In the genomic region with DNA sequence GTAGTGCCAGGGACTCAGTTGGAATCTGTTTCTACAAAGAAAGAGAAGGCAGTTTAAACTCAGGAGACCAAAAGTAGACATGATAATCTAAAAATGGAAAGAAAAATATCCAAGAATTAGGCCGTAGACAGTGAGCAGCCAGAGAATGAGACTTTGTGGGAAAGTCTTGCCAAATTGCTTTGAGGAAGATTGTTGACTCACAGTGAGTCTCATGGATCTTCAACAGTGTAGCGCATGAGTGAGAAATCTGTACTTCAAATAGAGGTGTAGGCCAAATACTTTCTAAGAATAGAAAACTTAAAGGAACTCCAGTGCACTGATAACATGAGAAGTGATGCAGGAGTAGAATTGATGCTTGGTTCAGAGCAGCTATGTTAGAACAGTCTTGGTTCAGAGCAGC, we compare ENCODE assay signal across 17 cellular contexts.
DNase-seq lines count a peak whose midpoint lies in the region; ATAC-seq lines count a peak whose summit lies in the region.
"Had no signal": no experiment of that assay in that cellular context is flagged by ENCODE, and none has a peak within 500 bp of the region (broad histone marks: within the 10 kb centered on the region; RNA-seq: fewer than 3 reads in every experiment).

No MANE protein-coding gene starts in this region.

- no peak overlapping the region for H3K4me3 ChIP-seq in ACC112 (ENCODE audit: low read depth, low read length)
- H3K4me3 ChIP-seq: A549, heart left ventricle, ovary, SK-N-MC had no signal

- H3K79me2 ChIP-seq in ACC112 (ENCODE audit: control insufficient read depth, insufficient read depth, low read length, unreplicated experiment): no peaks in the 10 kb centered on the region

- H3K36me3 ChIP-seq in ACC112 (ENCODE audit: insufficient read depth, low read length): no peaks in the 10 kb centered on the region
- H3K36me3 ChIP-seq: heart left ventricle, ovary had no signal

- no peak overlapping the region for H3K27ac ChIP-seq in ACC112 (ENCODE audit: low read depth, low read length)
- H3K27ac ChIP-seq: A549, heart left ventricle, ovary, SK-N-MC had no signal

- no peaks in the 10 kb centered on the region for H3K27me3 Mint-ChIP-seq in stimulated activated memory B cell treated with anti-CD40 and anti-IgM and Interleukin-4, amounts not matched to agents 10 μg/mL and 1 μg/mL and 100 μg/mL, for 72 hours
- H3K27me3 Mint-ChIP-seq: activated naive CD8-positive, alpha-beta T cell; type B pancreatic cell had no signal

- peak overlapping the region; percentile 8 for H2AFZ ChIP-seq in ACC112 (ENCODE audit: low read length, unreplicated experiment)

- peak; percentile 78 for DNase-seq in HCEC 1CT
- peak; percentile 30 for DNase-seq in amniotic stem cell (lab: John Stamatoyannopoulos, UW)
- peak; percentile 28 for DNase-seq in glomerular visceral epithelial cell (ENCODE audit: extremely low spot score)
- no peak for DNase-seq in activated CD4-positive, alpha-beta T cell treated with anti-CD3 and anti-CD28 coated beads for 48 hours
- no peak for DNase-seq in NCI-H1417 treated with DMSO at 0.1 percent for 48 hours (lab: John Stamatoyannopoulos, UW)
- no peak for DNase-seq in effector CD4-positive, alpha-beta T cell
- DNase-seq: activated T-cell treated with anti-CD3 and anti-CD28 coated beads, Interleukin-2, amount 50 U/mL, for 4 hours; heart left ventricle; NCI-H510A; ovary; small intestine had no signal

- no peaks in the 10 kb centered on the region for H3K4me1 Mint-ChIP-seq in stimulated activated memory B cell treated with anti-CD40 and anti-IgM and Interleukin-4, amounts not matched to agents 10 μg/mL and 1 μg/mL and 100 μg/mL, for 72 hours

- no peaks in the 10 kb centered on the region for H3K27me3 ChIP-seq in ACC112 (ENCODE audit: insufficient read depth, low read length)
- H3K27me3 ChIP-seq: heart left ventricle, ovary had no signal

- no peak overlapping the region for H3K4me3 Mint-ChIP-seq in stimulated activated memory B cell treated with anti-CD40 and anti-IgM and Interleukin-4, amounts not matched to agents 10 μg/mL and 1 μg/mL and 100 μg/mL, for 72 hours
- H3K4me3 Mint-ChIP-seq: activated naive CD8-positive, alpha-beta T cell; activated T-cell treated with anti-CD3 and anti-CD28 coated beads, Interleukin-2, amount 50 U/mL, for 4 hours; type B pancreatic cell had no signal

- no peaks in the 10 kb centered on the region for H3K36me3 Mint-ChIP-seq in stimulated activated memory B cell treated with anti-CD40 and anti-IgM and Interleukin-4, amounts not matched to agents 10 μg/mL and 1 μg/mL and 100 μg/mL, for 72 hours
- H3K36me3 Mint-ChIP-seq: activated naive CD8-positive, alpha-beta T cell; type B pancreatic cell had no signal

- H3K27ac Mint-ChIP-seq in stimulated activated memory B cell treated with anti-CD40 and anti-IgM and Interleukin-4, amounts not matched to agents 10 μg/mL and 1 μg/mL and 100 μg/mL, for 72 hours: no peak overlapping the region
- H3K27ac Mint-ChIP-seq: activated naive CD8-positive, alpha-beta T cell; type B pancreatic cell had no signal

- H3K4me1 ChIP-seq in ACC112 (ENCODE audit: control insufficient read depth, insufficient read depth, low read length, unreplicated experiment): peaks cover 14% of the 10 kb centered on the region
- H3K4me1 ChIP-seq: A549, heart left ventricle had no signal

- H3K9me3 Mint-ChIP-seq in stimulated activated memory B cell treated with anti-CD40 and anti-IgM and Interleukin-4, amounts not matched to agents 10 μg/mL and 1 μg/mL and 100 μg/mL, for 72 hours: peaks cover 2% of the 10 kb centered on the region
- H3K9me3 Mint-ChIP-seq: type B pancreatic cell had no signal

- no peak for ATAC-seq in stimulated activated memory B cell treated with anti-CD40 and anti-IgM and Interleukin-4, amounts not matched to agents 10 μg/mL and 1 μg/mL and 100 μg/mL, for 72 hours
- ATAC-seq: A549; activated T-cell treated with anti-CD3 and anti-CD28 coated beads, Interleukin-2, amount 50 U/mL, for 4 hours; heart left ventricle had no signal

Comparison
In these comparisons a context has a peak if more than half of its experiments do, and no peak if none do; other contexts are left out.
1. DNase-seq: peak in HCEC 1CT (single experiment), amniotic stem cell (single experiment) and glomerular visceral epithelial cell (single experiment); none in activated CD4-positive, alpha-beta T cell treated with anti-CD3 and anti-CD28 coated beads for 48 hours (single experiment), NCI-H1417 treated with DMSO at 0.1 percent for 48 hours (single experiment) and effector CD4-positive, alpha-beta T cell (single experiment).